ENCODE assay signal across 11 cellular contexts in the genomic region with DNA sequence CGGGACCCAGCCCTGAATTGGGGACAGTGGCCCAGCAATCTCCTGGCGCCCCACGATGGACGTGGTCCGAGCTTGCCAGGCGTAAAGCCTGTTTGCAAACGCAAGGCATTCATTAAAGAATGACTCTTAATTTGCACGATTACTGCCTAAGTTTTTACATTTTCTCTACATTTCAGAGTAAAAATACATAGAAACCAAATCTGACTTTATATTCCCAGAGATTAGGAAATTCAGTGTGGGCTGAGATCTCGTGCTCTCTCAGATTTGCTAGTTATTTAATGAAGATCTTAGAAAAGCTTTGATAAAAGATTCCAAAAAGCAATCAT. TPM values are rescaled to one million over a fixed set of nuclear protein-coding genes. Genes with fewer than 3 reads are reported as not detected.
A peak's percentile ranks its signal among the peaks of the same experiment; 100 is the strongest.
DNase-seq lines count a peak whose midpoint lies in the region; ATAC-seq, FAIRE-seq and TF ChIP-seq lines count a peak whose summit lies in the region.
"Had no signal": no experiment of that assay in that cellular context is flagged by ENCODE, and none has a peak within 500 bp of the region (broad histone marks: within the 10 kb centered on the region; RNA-seq: fewer than 3 reads in every experiment).

No MANE protein-coding gene starts in this region.

- 5 to 6% methylated on average over 4 to 6 of the region's 9 CpGs for WGBS in esophagus squamous epithelium, 2 donors

- no peaks in the 10 kb centered on the region for H4K20me1 ChIP-seq in osteoblast (ENCODE audit: insufficient read depth, low read length)

- intact Hi-C loops in esophagus squamous epithelium (cut with DNase I) = no loop called here

- H3K36me3 ChIP-seq in esophagus squamous epithelium (no peaks in the 10 kb centered on the region), osteoblast (ENCODE audit: insufficient read depth, low read length) (no peaks in the 10 kb centered on the region)
- H3K36me3 ChIP-seq: neutrophil had no signal

- TF ChIP-seq POLR2A in esophagus squamous epithelium (IDR thresholded peaks at IDR 0.05) (no peak), GM18505 (IDR thresholded peaks at IDR 0.05; ENCODE audit: borderline replicate concordance, extremely low read depth, insufficient read depth, insufficient read length) (no peak)

- peaks cover 0 to 32% (median 0%) of the 10 kb centered on the region in 3 donors for H3K4me1 ChIP-seq in esophagus squamous epithelium
- no peaks in the 10 kb centered on the region for H3K4me1 ChIP-seq in osteoblast (ENCODE audit: insufficient read depth, low read length)

- no peaks in the 10 kb centered on the region for H3K79me2 ChIP-seq in osteoblast (ENCODE audit: insufficient read depth, low read length)

- DNase-seq in stimulated activated naive CD8-positive, alpha-beta T cell treated with anti-CD3 and anti-CD28 coated beads, Interleukin-15, Interleukin-2, amounts not matched to agents 100 U/mL and 50 U/mL, for 24 hours = no peak
- DNase-seq in esophagus squamous epithelium (lab: John Stamatoyannopoulos, UW) = no peak
- peak; percentile 42 for DNase-seq in osteoblast (ENCODE audit: insufficient read length, low spot score, missing footprints)
- no peak for DNase-seq in stimulated activated CD4-positive, alpha-beta T cell treated with anti-CD3 and anti-CD28 coated beads, Interleukin-4, amount 100 ng/mL, for 4 hours
- DNase-seq in D721Med (ENCODE audit: insufficient read length, low spot score) = no peak
- DNase-seq: NK-92 treated with Interleukin-12 subunit alpha and Interleukin-12 subunit beta, amount 100 ng/mL, for 24 hours had no signal

- H3K4me2 ChIP-seq in osteoblast (ENCODE audit: insufficient read depth, low read length) = peak overlapping the region; percentile 28

- peaks cover 4% of the 10 kb centered on the region for H3K4me1 Mint-ChIP-seq in stimulated activated naive CD8-positive, alpha-beta T cell treated with anti-CD3 and anti-CD28 coated beads, Interleukin-15, Interleukin-2, amounts not matched to agents 100 ng/mL and 50 ng/mL, for 24 hours (ENCODE audit: low read depth)

- H3K27ac ChIP-seq in esophagus squamous epithelium = peak overlapping the region in 3 of 4 donors; percentile 53 to 81 (median 80)
- no peak overlapping the region for H3K27ac ChIP-seq in osteoblast (ENCODE audit: low read depth, low read length)
- H3K27ac ChIP-seq: neutrophil had no signal

- H3K27me3 ChIP-seq in esophagus squamous epithelium (peaks cover 0 to 17% (median 0%) of the 10 kb centered on the region in 4 donors), osteoblast (ENCODE audit: insufficient read depth, low read length) (peaks cover 38% of the 10 kb centered on the region)

- no peaks in the 10 kb centered on the region for H3K9me3 Mint-ChIP-seq in stimulated activated naive CD8-positive, alpha-beta T cell treated with anti-CD3 and anti-CD28 coated beads, Interleukin-15, Interleukin-2, amounts not matched to agents 100 ng/mL and 50 ng/mL, for 24 hours
- H3K9me3 Mint-ChIP-seq: activated naive CD8-positive, alpha-beta T cell treated with anti-CD3 and anti-CD28 coated beads, Interleukin-2, amount 10 ng/mL, durations not matched to agents 7 days and 5 days had no signal

- TF ChIP-seq CTCF in esophagus squamous epithelium (IDR thresholded peaks at IDR 0.05) (no peak), osteoblast (IDR thresholded peaks at IDR 0.05; ENCODE audit: extremely low read depth, low read depth, low read length) (no peak), D721Med (IDR thresholded peaks at IDR 0.05; ENCODE audit: insufficient read depth, missing control alignments) (no peak)

- peak overlapping the region; percentile 39 for H3K4me3 Mint-ChIP-seq in stimulated activated naive CD8-positive, alpha-beta T cell treated with anti-CD3 and anti-CD28 coated beads, Interleukin-15, Interleukin-2, amounts not matched to agents 100 ng/mL and 50 ng/mL, for 24 hours
- H3K4me3 Mint-ChIP-seq: activated naive CD8-positive, alpha-beta T cell treated with anti-CD3 and anti-CD28 coated beads, Interleukin-2, amount 10 ng/mL, durations not matched to agents 7 days and 5 days had no signal

- H3K4me3 ChIP-seq in esophagus squamous epithelium (peak overlapping the region; percentile 48 to 69 (median 54)), osteoblast (ENCODE audit: insufficient read depth, low read length) (no peak overlapping the region)

- no peak overlapping the region for H3K27ac Mint-ChIP-seq in stimulated activated naive CD8-positive, alpha-beta T cell treated with anti-CD3 and anti-CD28 coated beads, Interleukin-15, Interleukin-2, amounts not matched to agents 100 ng/mL and 50 ng/mL, for 24 hours
- H3K27ac Mint-ChIP-seq: activated naive CD8-positive, alpha-beta T cell treated with anti-CD3 and anti-CD28 coated beads, Interleukin-2, amount 10 ng/mL, durations not matched to agents 7 days and 5 days had no signal

- ATAC-seq in stimulated activated naive CD8-positive, alpha-beta T cell treated with anti-CD3 and anti-CD28 coated beads, Interleukin-15, Interleukin-2, amounts not matched to agents 100 U/mL and 50 U/mL, for 24 hours = no peak
- ATAC-seq in GM18505 (IDR thresholded peaks at IDR 0.05; ENCODE audit: unreplicated experiment) (no peak), GM18520 (IDR thresholded peaks at IDR 0.05; ENCODE audit: unreplicated experiment) (no peak)

- FAIRE-seq in D721Med (lab: Jason Lieb, UNC) = no peak

- H3K27me3 Mint-ChIP-seq in stimulated activated naive CD8-positive, alpha-beta T cell treated with anti-CD3 and anti-CD28 coated beads, Interleukin-15, Interleukin-2, amounts not matched to agents 100 ng/mL and 50 ng/mL, for 24 hours = peaks cover 66% of the 10 kb centered on the region

- no peaks in the 10 kb centered on the region for H3K9me3 ChIP-seq in esophagus squamous epithelium
- H3K9me3 ChIP-seq in osteoblast (ENCODE audit: low read depth, low read length) = no peaks in the 10 kb centered on the region
- H3K9me3 ChIP-seq: neutrophil had no signal

- H3K36me3 Mint-ChIP-seq in stimulated activated naive CD8-positive, alpha-beta T cell treated with anti-CD3 and anti-CD28 coated beads, Interleukin-15, Interleukin-2, amounts not matched to agents 100 ng/mL and 50 ng/mL, for 24 hours (ENCODE audit: low read depth) = no peaks in the 10 kb centered on the region
- H3K36me3 Mint-ChIP-seq: activated naive CD8-positive, alpha-beta T cell treated with anti-CD3 and anti-CD28 coated beads, Interleukin-2, amount 10 ng/mL, durations not matched to agents 7 days and 5 days had no signal

- no peak overlapping the region for H2AFZ ChIP-seq in osteoblast (ENCODE audit: low read length)

RNA-seq across cellular contexts. Expression of gene CCDC3, which starts 0.3 kb away (rescaled TPM):
- total RNA-seq in esophagus squamous epithelium (10 to 100 TPM in 3 of 4 donors, 1 to 10 TPM in 1; 5.6 to 34.3 (median 13.4) TPM), osteoblast (0.29 and 0.72 TPM in 2 replicates)
- total RNA-seq: activated naive CD8-positive, alpha-beta T cell treated with anti-CD3 and anti-CD28 coated beads, Interleukin-2, amount 10 ng/mL, durations not matched to agents 7 days and 5 days had no signal
